In the genomic region with DNA sequence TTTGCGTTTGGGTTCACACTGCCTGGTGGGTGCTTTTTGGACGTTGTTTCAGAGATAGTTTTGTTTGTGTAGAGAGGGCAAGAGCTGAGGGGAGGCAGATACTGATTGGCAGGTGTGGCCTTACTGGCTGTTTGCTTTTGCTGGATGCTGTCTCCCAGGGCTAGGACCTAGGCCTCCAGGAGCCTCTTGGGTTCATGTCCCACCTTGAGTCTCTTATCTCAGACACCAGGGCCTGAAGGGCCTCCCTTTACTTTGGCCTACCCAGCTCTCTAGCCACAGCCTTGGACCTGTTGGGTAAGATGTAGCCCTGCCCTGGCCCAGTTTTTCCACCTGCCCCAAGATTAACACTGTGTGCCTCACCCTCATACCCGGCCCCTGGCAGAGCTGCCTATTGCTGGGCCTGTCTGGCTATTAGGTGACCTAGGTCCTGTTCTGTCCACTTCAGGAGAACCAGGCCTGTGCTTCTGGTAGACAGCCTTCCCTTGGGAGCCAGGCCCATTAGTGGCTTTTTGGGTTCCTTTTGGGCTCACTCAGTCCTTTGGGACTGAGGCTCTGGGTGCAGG, we compare ENCODE assay signal across 28 cellular contexts. TPM values are rescaled to one million over a fixed set of nuclear protein-coding genes. Genes with fewer than 3 reads are reported as not detected.
A peak's percentile ranks its signal among the peaks of the same experiment; 100 is the strongest.
DNase-seq lines count a peak whose midpoint lies in the region; ATAC-seq, FAIRE-seq and TF ChIP-seq lines count a peak whose summit lies in the region.
"Had no signal": no experiment of that assay in that cellular context is flagged by ENCODE, and none has a peak within 500 bp of the region (broad histone marks: within the 10 kb centered on the region; RNA-seq: fewer than 3 reads in every experiment).

No MANE protein-coding gene starts in this region.

- FAIRE-seq in K562 (lab: Jason Lieb, UNC) = no peak
- FAIRE-seq in frontal cortex (lab: Jason Lieb, UNC) = no peak
- FAIRE-seq: GM12891 had no signal

- ATAC-seq in K562 = peak; percentile 59
- ATAC-seq in stimulated activated naive B cell treated with anti-CD40 and anti-IgM and Interleukin-4, amounts not matched to agents 10 μg/mL and 1 μg/mL and 100 μg/mL, for 72 hours (replicated peaks) = no peak
- ATAC-seq in naive thymus-derived CD4-positive, alpha-beta T cell = no peak
- ATAC-seq: activated CD4-positive, alpha-beta T cell treated with anti-CD3 and anti-CD28 coated beads for 36 hours; activated naive CD8-positive, alpha-beta T cell treated with anti-CD3 and anti-CD28 coated beads, Interleukin-2, amount 50 U/mL, for 24 hours; T-helper 17 cell had no signal

- H3K9me2 ChIP-seq in hepatocyte (replicated peaks; ENCODE audit: insufficient read depth) = no peaks in the 10 kb centered on the region
- H3K9me2 ChIP-seq: SK-N-SH had no signal

- POLR2A ChIA-PET in K562 (lab: Yijun Ruan, JAX) = interaction anchor here (0.7 to 5.2 kb wide), 2 partner anchors 11 to 44 kb away, joined by 3 to 35 read pairs; a partner anchor contains a TSS
- POLR2A ChIA-PET in naive thymus-derived CD4-positive, alpha-beta T cell (lab: Charles Lee) = interaction anchor here (1.4 kb wide), 1 partner anchor 13 kb away, joined by 4 read pairs; a partner anchor contains a TSS

- peaks cover 16% of the 10 kb centered on the region for H3K36me3 Mint-ChIP-seq in HFFc6 (ENCODE audit: low read depth)
- H3K36me3 Mint-ChIP-seq in stimulated activated naive B cell treated with anti-CD40 and anti-IgM and Interleukin-4, amounts not matched to agents 10 μg/mL and 1 μg/mL and 100 μg/mL, for 72 hours = peaks cover 31 to 53% of the 10 kb centered on the region in 2 donors
- peaks cover 8 to 31% (median 10%) of the 10 kb centered on the region in 5 donors for H3K36me3 Mint-ChIP-seq in naive thymus-derived CD4-positive, alpha-beta T cell
- H3K36me3 Mint-ChIP-seq: IgD-negative memory B cell had no signal

- no peak overlapping the region for H3K4me3 ChIP-seq in K562
- H3K4me3 ChIP-seq in hepatocyte = no peak overlapping the region
- H3K4me3 ChIP-seq in naive thymus-derived CD4-positive, alpha-beta T cell (ENCODE audit: low read length) = no peak overlapping the region
- H3K4me3 ChIP-seq: testis, uterus had no signal

- no peak for TF ChIP-seq EP300 in K562 (IDR thresholded peaks at IDR 0.05; ENCODE audit: low read length)

- DNase-seq in HFFc6 (no peak), K562 (ENCODE audit: extremely low read depth in 1 of 4, low spot score in 3 of 4) (peak in 1 of 4 experiments; percentile 51), hepatocyte (ENCODE audit: low spot score) (no peak), frontal cortex (ENCODE audit: low spot score in 2 of 2) (no peak), SHP77 (lab: John Stamatoyannopoulos, UW) (no peak)
- DNase-seq in stimulated activated naive B cell treated with anti-CD40 and anti-IgM and Interleukin-4, amounts not matched to agents 10 μg/mL and 1 μg/mL and 100 μg/mL, for 72 hours = no peak
- no peak for DNase-seq in naive thymus-derived CD4-positive, alpha-beta T cell
- DNase-seq: activated CD4-positive, alpha-beta T cell treated with anti-CD3 and anti-CD28 coated beads for 36 hours; activated naive CD8-positive, alpha-beta T cell treated with anti-CD3 and anti-CD28 coated beads, Interleukin-2, amount 50 U/mL, for 24 hours; activated T-cell treated with anti-CD3 and anti-CD28 coated beads, Interleukin-2, amount 50 U/mL, for 24 hours; CD4-positive, alpha-beta T cell; EL; foreskin melanocyte; hippocampal formation; NCI-H1105; NCI-H187 treated with DMSO at 0.1 percent for 48 hours; NCI-H2171 treated with DMSO at 0.1 percent for 48 hours; NCI-H524 treated with DMSO at 0.1 percent for 48 hours; SK-N-SH; stimulated activated CD4-positive, alpha-beta T cell treated with anti-CD3 and anti-CD28 coated beads, Interleukin-15, amount 100 ng/mL, for 24 hours; stimulated activated naive CD4-positive, alpha-beta T cell treated with Interleukin-2 at 50 U/mL for 16 hours; T-helper 17 cell; testis; uterus had no signal

- TF ChIP-seq CTCF in HFFc6 (IDR thresholded peaks at IDR 0.05) (no peak), K562 (IDR thresholded peaks at IDR 0.05 in 2 of 3, conservative IDR thresholded peaks at IDR 0.05 in 1 of 3; ENCODE audit: insufficient read depth in 2 of 3, low read depth in 1 of 3, low read length in 3 of 3) (no peak), hepatocyte (IDR thresholded peaks at IDR 0.05; ENCODE audit: poor library complexity) (no peak)

- no peaks in the 10 kb centered on the region for H3K9me3 Mint-ChIP-seq in HFFc6
- H3K9me3 Mint-ChIP-seq in stimulated activated naive B cell treated with anti-CD40 and anti-IgM and Interleukin-4, amounts not matched to agents 10 μg/mL and 1 μg/mL and 100 μg/mL, for 72 hours = no peaks in the 10 kb centered on the region
- H3K9me3 Mint-ChIP-seq in naive thymus-derived CD4-positive, alpha-beta T cell = no peaks in the 10 kb centered on the region
- H3K9me3 Mint-ChIP-seq: activated naive CD8-positive, alpha-beta T cell treated with anti-CD3 and anti-CD28 coated beads, Interleukin-2, amount 50 U/mL, for 24 hours; activated T-cell treated with anti-CD3 and anti-CD28 coated beads, Interleukin-2, amount 50 U/mL, for 24 hours; CD4-positive, alpha-beta T cell; IgD-negative memory B cell; memory B cell had no signal

- H3K27me3 ChIP-seq in K562 (ENCODE audit: control insufficient read depth in 2 of 2, insufficient read depth in 2 of 2, low read length in 2 of 2) (no peaks in the 10 kb centered on the region), hepatocyte (no peaks in the 10 kb centered on the region)
- H3K27me3 ChIP-seq in naive thymus-derived CD4-positive, alpha-beta T cell (ENCODE audit: control insufficient read depth in 2 of 2, insufficient read depth in 2 of 2, low read length in 2 of 2) = no peaks in the 10 kb centered on the region
- H3K27me3 ChIP-seq: neutrophil, testis, uterus had no signal

- no peaks in the 10 kb centered on the region; the same call in 1 of the 2 replicates for H3K27me3 Mint-ChIP-seq in HFFc6 (ENCODE audit: insufficient read depth)
- H3K27me3 Mint-ChIP-seq in stimulated activated naive B cell treated with anti-CD40 and anti-IgM and Interleukin-4, amounts not matched to agents 10 μg/mL and 1 μg/mL and 100 μg/mL, for 72 hours = no peaks in the 10 kb centered on the region
- no peaks in the 10 kb centered on the region for H3K27me3 Mint-ChIP-seq in naive thymus-derived CD4-positive, alpha-beta T cell
- H3K27me3 Mint-ChIP-seq: activated CD4-positive, alpha-beta T cell treated with anti-CD3 and anti-CD28 coated beads for 36 hours; activated naive CD8-positive, alpha-beta T cell treated with anti-CD3 and anti-CD28 coated beads, Interleukin-2, amount 50 U/mL, for 24 hours; activated T-cell treated with anti-CD3 and anti-CD28 coated beads, Interleukin-2, amount 50 U/mL, for 24 hours; CD4-positive, alpha-beta T cell; IgD-negative memory B cell; memory B cell; T-helper 17 cell had no signal

- H3K36me3 ChIP-seq in K562 (ENCODE audit: control insufficient read depth, insufficient read depth, low read length) (peaks cover 67% of the 10 kb centered on the region), hepatocyte (replicated peaks; ENCODE audit: insufficient read depth, low read depth) (no peaks in the 10 kb centered on the region)
- peaks cover 0 to 68% (median 6%) of the 10 kb centered on the region in 3 experiments for H3K36me3 ChIP-seq in naive thymus-derived CD4-positive, alpha-beta T cell (ENCODE audit: control insufficient read depth in 2 of 3, insufficient read depth in 3 of 3, low read length in 3 of 3)
- H3K36me3 ChIP-seq: uterus had no signal

- H4K20me1 ChIP-seq in K562 (replicated peaks; ENCODE audit: control insufficient read depth, insufficient read depth, low read length) (no peaks in the 10 kb centered on the region), hepatocyte (ENCODE audit: insufficient read depth, poor library complexity, severe bottlenecking) (no peaks in the 10 kb centered on the region)

- no peak for TF ChIP-seq POLR2A in K562 (conservative IDR thresholded peaks at IDR 0.05)

- WGBS in K562 (ENCODE audit: insufficient coverage, low coverage, missing lambda C conversion rate) = 40% methylated on average over 3 of the region's 3 CpGs
- 66% methylated on average over 3 of the region's 3 CpGs for WGBS in hepatocyte (ENCODE audit: low lambda C conversion rate, missing lambda C conversion rate)

- peaks cover 22% of the 10 kb centered on the region for H3K4me1 Mint-ChIP-seq in HFFc6 (ENCODE audit: low read depth)
- H3K4me1 Mint-ChIP-seq in stimulated activated naive B cell treated with anti-CD40 and anti-IgM and Interleukin-4, amounts not matched to agents 10 μg/mL and 1 μg/mL and 100 μg/mL, for 72 hours = peaks cover 13 to 37% of the 10 kb centered on the region in 2 donors
- peaks cover 0 to 13% (median 4%) of the 10 kb centered on the region in 7 donors for H3K4me1 Mint-ChIP-seq in naive thymus-derived CD4-positive, alpha-beta T cell
- H3K4me1 Mint-ChIP-seq: activated CD4-positive, alpha-beta T cell treated with anti-CD3 and anti-CD28 coated beads for 36 hours; activated naive CD8-positive, alpha-beta T cell treated with anti-CD3 and anti-CD28 coated beads, Interleukin-2, amount 50 U/mL, for 24 hours had no signal

- no peak overlapping the region for H3K4me3 Mint-ChIP-seq in HFFc6
- no peak overlapping the region for H3K4me3 Mint-ChIP-seq in stimulated activated naive B cell treated with anti-CD40 and anti-IgM and Interleukin-4, amounts not matched to agents 10 μg/mL and 1 μg/mL and 100 μg/mL, for 72 hours
- no peak overlapping the region for H3K4me3 Mint-ChIP-seq in naive thymus-derived CD4-positive, alpha-beta T cell
- H3K4me3 Mint-ChIP-seq: activated CD4-positive, alpha-beta T cell treated with anti-CD3 and anti-CD28 coated beads for 36 hours; activated naive CD8-positive, alpha-beta T cell treated with anti-CD3 and anti-CD28 coated beads, Interleukin-2, amount 50 U/mL, for 24 hours; activated T-cell treated with anti-CD3 and anti-CD28 coated beads, Interleukin-2, amount 50 U/mL, for 24 hours; CD4-positive, alpha-beta T cell; IgD-negative memory B cell; memory B cell; T-helper 17 cell had no signal

- H3K9me3 ChIP-seq in K562 (replicated peaks; ENCODE audit: control insufficient read depth, insufficient read depth, low read depth, low read length) (no peaks in the 10 kb centered on the region), hepatocyte (ENCODE audit: low read depth) (no peaks in the 10 kb centered on the region)
- H3K9me3 ChIP-seq in naive thymus-derived CD4-positive, alpha-beta T cell (ENCODE audit: control insufficient read depth in 2 of 3, low read length in 3 of 3) = no peaks in the 10 kb centered on the region
- H3K9me3 ChIP-seq: neutrophil, SK-N-SH, testis, uterus had no signal

- H3K4me2 ChIP-seq in K562 (ENCODE audit: insufficient read depth, low read length) = no peak overlapping the region
- H3K4me2 ChIP-seq in hepatocyte = no peak overlapping the region
- H3K4me2 ChIP-seq: SK-N-SH had no signal

- TF ChIP-seq RAD21 in K562 (CRISPR knock-in tag; conservative IDR thresholded peaks at IDR 0.05 in 1 of 2, IDR thresholded peaks at IDR 0.05 in 1 of 2) = no peak

- in situ Hi-C loops in K562 (cut with MboI) = no loop called here

- CTCF ChIA-PET in K562 (lab: Yijun Ruan, JAX; ENCODE audit: low intra/inter-chr PET ratio) = no interaction called here
- CTCF ChIA-PET in naive thymus-derived CD4-positive, alpha-beta T cell (lab: Charles Lee) = interaction anchor here (0.6 to 3.0 kb wide), 3 partner anchors 15 to 991 kb away, joined by 3 to 16 read pairs (median 4); no protein-coding TSS in a partner anchor

- H3K27ac ChIP-seq in K562 (ENCODE audit: extremely low read depth, low read depth, low read length) (no peak overlapping the region), hepatocyte (peak overlapping the region; percentile 31)
- no peak overlapping the region for H3K27ac ChIP-seq in naive thymus-derived CD4-positive, alpha-beta T cell (ENCODE audit: low read depth, low read length)
- H3K27ac ChIP-seq: neutrophil, testis, uterus had no signal

- BruUV-seq in K562 (replicated peaks; lab: Mats Ljungman, UMichigan) = no TSS peak

- intact Hi-C loops in K562 (cut with micrococcal nuclease) = no loop called here
- intact Hi-C loops in naive thymus-derived CD4-positive, alpha-beta T cell (cut with micrococcal nuclease) = no loop called here

- no peaks in the 10 kb centered on the region; a peak in 2 of 5 replicates for H3K4me1 ChIP-seq in K562 (replicated peaks in 1 of 2; ENCODE audit: control insufficient read depth in 2 of 2, insufficient read depth in 2 of 2, low read length in 2 of 2)
- peaks cover 3% of the 10 kb centered on the region for H3K4me1 ChIP-seq in hepatocyte (ENCODE audit: insufficient read depth)
- no peaks in the 10 kb centered on the region for H3K4me1 ChIP-seq in naive thymus-derived CD4-positive, alpha-beta T cell (ENCODE audit: control insufficient read depth in 2 of 2, insufficient read depth in 2 of 2, low read length in 2 of 2)
- H3K4me1 ChIP-seq: testis, uterus had no signal

- H3K79me2 ChIP-seq in K562 (ENCODE audit: control insufficient read depth, insufficient read depth, low read length) (no peaks in the 10 kb centered on the region; the same call in 2 of the 3 replicates), hepatocyte (peaks cover 7% of the 10 kb centered on the region)

- H3K9ac ChIP-seq in K562 (ENCODE audit: insufficient read depth in 1 of 2, low read depth in 2 of 2, low read length in 2 of 2) = peak overlapping the region in 1 of 2 experiments; percentile 66; a peak in 1 of 4 replicates
- H3K9ac ChIP-seq: SK-N-SH had no signal

- H2AFZ ChIP-seq in K562 (ENCODE audit: low read depth, low read length) (no peak overlapping the region), hepatocyte (no peak overlapping the region)

- no peaks in the 10 kb centered on the region for H3K9me1 ChIP-seq in K562 (ENCODE audit: control insufficient read depth, insufficient read depth, low read length)

- peak overlapping the region; percentile 6; the same call in 1 of the 2 replicates for H3K27ac Mint-ChIP-seq in HFFc6
- peak overlapping the region; percentile 3 for H3K27ac Mint-ChIP-seq in stimulated activated naive B cell treated with anti-CD40 and anti-IgM and Interleukin-4, amounts not matched to agents 10 μg/mL and 1 μg/mL and 100 μg/mL, for 72 hours
- H3K27ac Mint-ChIP-seq in naive thymus-derived CD4-positive, alpha-beta T cell = no peak overlapping the region
- H3K27ac Mint-ChIP-seq: activated CD4-positive, alpha-beta T cell treated with anti-CD3 and anti-CD28 coated beads for 36 hours; activated naive CD8-positive, alpha-beta T cell treated with anti-CD3 and anti-CD28 coated beads, Interleukin-2, amount 50 U/mL, for 24 hours; activated T-cell treated with anti-CD3 and anti-CD28 coated beads, Interleukin-2, amount 50 U/mL, for 24 hours; CD4-positive, alpha-beta T cell; IgD-negative memory B cell; memory B cell; T-helper 17 cell had no signal

RNA-seq across cellular contexts. Expression of a gene that starts 13.4 kb away (rescaled TPM):
- total RNA-seq in HFFc6 (2021; fragmentation: NEBNext Ultra II Directional; extraction: Animal tissue kit (Norgen Biotek cat#: 25700)) = 100 to 1,000 TPM; 153 to 170 (median 162) TPM
- total RNA-seq in K562 (2011; cell fraction: chromatin; rRNA removed; ENCODE audit: low replicate concordance) = 42.2 and 97.6 TPM in 2 replicates
- total RNA-seq in K562 (2011; cell fraction: nucleolus; rRNA removed) = 57.8 and 60.5 TPM in 2 replicates
- 50.5 and 57.4 TPM in 2 replicates for total RNA-seq in K562 (2011; cell fraction: nucleoplasm; rRNA removed)
- total RNA-seq in K562 (2014; rRNA removed) (87.7 and 122 TPM in 2 replicates), K562 (2014; rRNA removed; fragmentation: Illumina TruSeq; extraction: Trizol) (54.0 and 58.6 TPM in 2 replicates), K562 (2015; rRNA removed; fragmentation: Illumina TruSeq; extraction: Trizol) (73.0 and 77.4 TPM in 2 replicates), K562 (2021) (109 and 119 TPM in 2 replicates), hepatocyte (72.3 and 72.4 TPM in 2 replicates), frontal cortex (55.0 TPM)
- polyA plus RNA-seq in K562 (2011; rRNA removed) (106 and 121 TPM in 2 replicates), K562 (2014; fragmentation: Illumina TruSeq; extraction: Trizol) (72.6 and 83.7 TPM in 2 replicates), K562 (2014; fragmentation: Nextera tagmentation; extraction: Ambion mirVana) (1 to 10 TPM; 1.7 to 3.4 TPM), K562 (2014; rRNA removed) (60.6 and 66.3 TPM in 2 replicates), hepatocyte (55.3 and 60.9 TPM in 2 replicates)
- polyA plus RNA-seq in K562 (2011; cell fraction: cytosol; rRNA removed) = 85.0 and 104 TPM in 2 replicates
- 59.1 and 61.5 TPM in 2 replicates for polyA plus RNA-seq in K562 (2011; cell fraction: nucleus; rRNA removed)
- polyA plus RNA-seq in K562 (2012) = 76.9 and 94.0 TPM in 2 replicates
- 99.5 and 120 TPM in 2 replicates for polyA minus RNA-seq in K562 (2011; rRNA and poly(A)+ RNA removed)
- 61.5 and 61.9 TPM in 2 replicates for polyA minus RNA-seq in K562 (2011; cell fraction: cytosol; rRNA and poly(A)+ RNA removed)
- polyA minus RNA-seq in K562 (2011; cell fraction: nucleus; rRNA and poly(A)+ RNA removed) = 15.3 and 28.9 TPM in 2 replicates
- 100 to 1,000 TPM in 1 of 5 experiments, 10 to 100 TPM in 4; 45.0 to 110 (median 52.3) TPM for total RNA-seq in naive thymus-derived CD4-positive, alpha-beta T cell
- polyA plus RNA-seq in naive thymus-derived CD4-positive, alpha-beta T cell = 10 to 100 TPM; 12.6 to 13.8 TPM

RNA-seq across cellular contexts. Expression of a gene that starts 14.0 kb away (rescaled TPM):
- total RNA-seq in HFFc6 (2021; fragmentation: NEBNext Ultra II Directional; extraction: Animal tissue kit (Norgen Biotek cat#: 25700)) = 10 to 100 TPM; 35.5 to 50.2 (median 42.6) TPM
- total RNA-seq in K562 (2011; cell fraction: chromatin; rRNA removed; ENCODE audit: low replicate concordance) = 9.6 and 13.0 TPM in 2 replicates
- total RNA-seq in K562 (2011; cell fraction: nucleolus; rRNA removed) = 6.7 and 10.3 TPM in 2 replicates
- total RNA-seq in K562 (2011; cell fraction: nucleoplasm; rRNA removed) = 6.0 and 8.1 TPM in 2 replicates
- total RNA-seq in K562 (2014; rRNA removed) (8.2 and 10.1 TPM in 2 replicates), K562 (2014; rRNA removed; fragmentation: Illumina TruSeq; extraction: Trizol) (2.7 and 3.7 TPM in 2 replicates), K562 (2015; rRNA removed; fragmentation: Illumina TruSeq; extraction: Trizol) (4.7 and 4.8 TPM in 2 replicates), K562 (2021) (13.8 and 14.8 TPM in 2 replicates), hepatocyte (39.3 and 40.4 TPM in 2 replicates), frontal cortex (12.2 TPM)
- polyA plus RNA-seq in K562 (2011; rRNA removed) (5.4 and 9.6 TPM in 2 replicates), K562 (2014; fragmentation: Illumina TruSeq; extraction: Trizol) (7.4 and 11.7 TPM in 2 replicates), K562 (2014; fragmentation: Nextera tagmentation; extraction: Ambion mirVana) (under 1 TPM; 0.20 to 0.67 TPM), K562 (2014; rRNA removed) (6.2 and 6.3 TPM in 2 replicates), hepatocyte (59.4 and 64.6 TPM in 2 replicates)
- polyA plus RNA-seq in K562 (2011; cell fraction: cytosol; rRNA removed) = 8.6 and 11.9 TPM in 2 replicates
- 12.2 and 15.8 TPM in 2 replicates for polyA plus RNA-seq in K562 (2011; cell fraction: nucleus; rRNA removed)
- polyA plus RNA-seq in K562 (2012) = 10.9 and 22.6 TPM in 2 replicates
- polyA minus RNA-seq in K562 (2011; rRNA and poly(A)+ RNA removed) = 5.0 and 5.1 TPM in 2 replicates
- polyA minus RNA-seq in K562 (2011; cell fraction: cytosol; rRNA and poly(A)+ RNA removed) = 7.5 and 12.5 TPM in 2 replicates
- polyA minus RNA-seq in K562 (2011; cell fraction: nucleus; rRNA and poly(A)+ RNA removed) = 2.2 and 4.3 TPM in 2 replicates
- total RNA-seq in naive thymus-derived CD4-positive, alpha-beta T cell = 10 to 100 TPM in 4 of 5 experiments, 1 to 10 TPM in 1; 7.2 to 15.6 (median 11.4) TPM
- 10 to 100 TPM; 10.7 to 20.1 TPM for polyA plus RNA-seq in naive thymus-derived CD4-positive, alpha-beta T cell

RNA-seq across cellular contexts. Expression of a gene that starts 43.7 kb away (rescaled TPM):
- 10 to 100 TPM; 13.9 to 20.8 (median 15.6) TPM for total RNA-seq in HFFc6 (2021; fragmentation: NEBNext Ultra II Directional; extraction: Animal tissue kit (Norgen Biotek cat#: 25700))
- 25.1 and 61.9 TPM in 2 replicates for total RNA-seq in K562 (2011; cell fraction: chromatin; rRNA removed; ENCODE audit: low replicate concordance)
- 71.3 and 71.4 TPM in 2 replicates for total RNA-seq in K562 (2011; cell fraction: nucleolus; rRNA removed)
- total RNA-seq in K562 (2011; cell fraction: nucleoplasm; rRNA removed) = 60.4 and 62.9 TPM in 2 replicates
- 25.2 and 28.7 TPM in 2 replicates for total RNA-seq in K562 (2014; rRNA removed)
- 16.1 and 20.1 TPM in 2 replicates for total RNA-seq in K562 (2014; rRNA removed; fragmentation: Illumina TruSeq; extraction: Trizol)
- 29.8 and 30.5 TPM in 2 replicates for total RNA-seq in K562 (2015; rRNA removed; fragmentation: Illumina TruSeq; extraction: Trizol)
- total RNA-seq in K562 (2021) = 37.5 and 39.8 TPM in 2 replicates
- polyA plus RNA-seq in K562 (2011; rRNA removed) = 33.4 and 36.2 TPM in 2 replicates
- polyA plus RNA-seq in K562 (2011; cell fraction: cytosol; rRNA removed) = 45.2 and 65.3 TPM in 2 replicates
- 50.0 and 61.6 TPM in 2 replicates for polyA plus RNA-seq in K562 (2011; cell fraction: nucleus; rRNA removed)
- 21.4 and 22.1 TPM in 2 replicates for polyA plus RNA-seq in K562 (2012)
- polyA plus RNA-seq in K562 (2014; fragmentation: Illumina TruSeq; extraction: Trizol) = 34.6 and 38.7 TPM in 2 replicates
- polyA plus RNA-seq in K562 (2014; fragmentation: Nextera tagmentation; extraction: Ambion mirVana) = 10 to 100 TPM in 1 of 2 experiments, 1 to 10 TPM in 1; 3.0 to 19.2 TPM
- 36.5 and 40.5 TPM in 2 replicates for polyA plus RNA-seq in K562 (2014; rRNA removed)
- polyA minus RNA-seq in K562 (2011; rRNA and poly(A)+ RNA removed) = 19.4 and 20.2 TPM in 2 replicates
- 11.6 and 13.9 TPM in 2 replicates for polyA minus RNA-seq in K562 (2011; cell fraction: cytosol; rRNA and poly(A)+ RNA removed)
- polyA minus RNA-seq in K562 (2011; cell fraction: nucleus; rRNA and poly(A)+ RNA removed) = 9.4 and 14.6 TPM in 2 replicates
- 16.2 and 23.8 TPM in 2 replicates for total RNA-seq in hepatocyte
- polyA plus RNA-seq in hepatocyte = 17.2 and 20.6 TPM in 2 replicates
- 16.7 TPM for total RNA-seq in frontal cortex
- total RNA-seq in naive thymus-derived CD4-positive, alpha-beta T cell = 10 to 100 TPM in 3 of 5 experiments, 1 to 10 TPM in 2; 5.7 to 17.1 (median 11.9) TPM
- polyA plus RNA-seq in naive thymus-derived CD4-positive, alpha-beta T cell = 10 to 100 TPM; 10.5 to 12.3 TPM

RNA-seq across cellular contexts. Expression of a gene that starts 53.5 kb away (rescaled TPM):
- 10 to 100 TPM; 28.5 to 45.1 (median 42.2) TPM for total RNA-seq in HFFc6 (2021; fragmentation: NEBNext Ultra II Directional; extraction: Animal tissue kit (Norgen Biotek cat#: 25700))
- total RNA-seq in K562 (2011; cell fraction: chromatin; rRNA removed; ENCODE audit: low replicate concordance) = 0.25 and 1.5 TPM in 2 replicates
- total RNA-seq in K562 (2011; cell fraction: nucleolus; rRNA removed) = 2.9 and 4.7 TPM in 2 replicates
- 1.9 and 2.3 TPM in 2 replicates for total RNA-seq in K562 (2011; cell fraction: nucleoplasm; rRNA removed)
- total RNA-seq in K562 (2014; rRNA removed) (11.9 and 13.6 TPM in 2 replicates), K562 (2014; rRNA removed; fragmentation: Illumina TruSeq; extraction: Trizol) (0.19 and 0.22 TPM in 2 replicates), K562 (2015; rRNA removed; fragmentation: Illumina TruSeq; extraction: Trizol) (0.76 and 1.3 TPM in 2 replicates), K562 (2021) (4.9 and 5.7 TPM in 2 replicates), hepatocyte (34.5 and 38.0 TPM in 2 replicates), frontal cortex (33.8 TPM)
- polyA plus RNA-seq in K562 (2011; rRNA removed) (0.52 and 1.6 TPM in 2 replicates), K562 (2014; fragmentation: Illumina TruSeq; extraction: Trizol) (0.25 and 0.29 TPM in 2 replicates), K562 (2014; fragmentation: Nextera tagmentation; extraction: Ambion mirVana) (under 1 TPM; 0.14 to 0.18 TPM), K562 (2014; rRNA removed) (4.0 and 4.7 TPM in 2 replicates), hepatocyte (39.7 and 46.5 TPM in 2 replicates)
- polyA plus RNA-seq in K562 (2011; cell fraction: cytosol; rRNA removed) = 2.4 and 5.6 TPM in 2 replicates
- 4.3 and 4.5 TPM in 2 replicates for polyA plus RNA-seq in K562 (2011; cell fraction: nucleus; rRNA removed)
- polyA plus RNA-seq in K562 (2012) = 1.6 and 2.5 TPM in 2 replicates
- 0.32 and 0.48 TPM in 2 replicates for polyA minus RNA-seq in K562 (2011; rRNA and poly(A)+ RNA removed)
- polyA minus RNA-seq in K562 (2011; cell fraction: cytosol; rRNA and poly(A)+ RNA removed) = 1.7 and 3.7 TPM in 2 replicates
- polyA minus RNA-seq in K562 (2011; cell fraction: nucleus; rRNA and poly(A)+ RNA removed) = 3.2 and 4.7 TPM in 2 replicates
- 1 to 10 TPM; 3.4 to 6.8 (median 3.8) TPM for total RNA-seq in naive thymus-derived CD4-positive, alpha-beta T cell
- under 1 TPM in 1 of 2 donors, not detected in 1; 0.08 TPM for polyA plus RNA-seq in naive thymus-derived CD4-positive, alpha-beta T cell
- polyA plus RNA-seq: IgD-negative memory B cell had no signal

Comparison
In these comparisons a context has a peak if more than half of its experiments do, and no peak if none do; other contexts are left out.
1. H3K27ac Mint-ChIP-seq: peak in HFFc6 (single experiment) and stimulated activated naive B cell treated with anti-CD40 and anti-IgM and Interleukin-4, amounts not matched to agents 10 μg/mL and 1 μg/mL and 100 μg/mL, for 72 hours (single experiment); none in naive thymus-derived CD4-positive, alpha-beta T cell (0 of 9).